Comparison of ENCODE assay signal across 8 cellular contexts in the genomic region with DNA sequence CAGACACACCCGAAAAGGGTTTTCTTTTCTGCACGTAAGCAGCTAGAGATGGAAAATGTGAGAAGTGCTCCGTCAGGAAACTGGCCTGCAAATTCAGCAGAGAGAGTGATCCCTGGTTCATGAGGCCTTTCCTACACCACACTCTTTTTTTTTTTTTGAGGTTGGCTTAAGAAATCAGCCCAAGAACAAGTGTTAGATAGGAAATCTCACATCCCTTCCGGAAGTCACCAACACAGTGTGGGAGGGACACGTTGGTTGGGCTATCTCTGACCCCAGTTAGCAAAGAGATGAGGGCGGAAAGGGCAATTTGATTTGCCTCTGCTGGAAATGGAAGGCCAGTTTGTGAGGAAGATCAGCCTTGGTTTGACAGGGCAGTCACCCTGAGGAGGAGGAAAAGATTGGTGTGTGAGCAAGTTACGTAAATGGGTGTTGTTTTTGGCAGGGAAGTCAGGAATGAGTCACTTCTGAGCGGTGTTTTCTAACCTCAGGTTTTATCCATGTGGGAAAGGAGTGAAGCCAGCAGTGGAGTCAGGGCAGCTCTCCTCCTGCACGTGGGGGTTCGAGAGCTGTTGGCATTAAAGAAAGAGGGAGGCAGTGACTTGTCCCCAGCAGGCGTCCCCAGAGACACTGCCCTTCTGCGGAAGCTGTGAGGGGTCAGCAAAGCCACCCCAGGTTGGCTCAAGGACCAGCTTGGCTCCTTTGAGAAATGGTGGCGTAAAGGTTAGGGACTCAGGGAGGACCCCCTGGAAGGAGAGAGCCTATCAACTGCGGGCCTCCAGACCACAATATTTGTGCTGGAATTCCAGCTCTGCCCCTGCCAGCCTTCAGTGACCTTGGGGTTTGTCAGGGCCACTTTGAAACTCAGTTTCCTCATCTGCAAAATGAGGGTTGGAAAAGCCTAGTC.
DNase-seq lines count a peak whose midpoint lies in the region; ATAC-seq, FAIRE-seq and TF ChIP-seq lines count a peak whose summit lies in the region.

No MANE protein-coding gene starts in this region.

- H3K27ac ChIP-seq in VCaP = peak overlapping the region; percentile 22; the same call in 1 of the 2 replicates
- H3K27ac ChIP-seq in pancreas = peak overlapping the region; percentile 85 to 96 (median 88)

- H3K4me3 ChIP-seq in fibroblast of mammary gland (ENCODE audit: control insufficient read depth, low read depth, low read length) = no peak overlapping the region
- H3K4me3 ChIP-seq in pancreas = no peak overlapping the region

- 31 to 34% methylated on average over 14 of the region's 14 CpGs for WGBS in pancreas, 2 donors

- H3K36me3 ChIP-seq in pancreas = no peaks in the 10 kb centered on the region

- TF ChIP-seq CTCF in VCaP (conservative IDR thresholded peaks at IDR 0.05) (no peak), fibroblast of mammary gland (conservative IDR thresholded peaks at IDR 0.05; ENCODE audit: control insufficient read depth, insufficient read depth, low read depth, low read length) (no peak), pancreas (IDR thresholded peaks at IDR 0.05) (no peak)

- H3K9me3 ChIP-seq in pancreas = no peaks in the 10 kb centered on the region

- DNase-seq in stimulated activated CD4-positive, alpha-beta T cell treated with anti-CD3 and anti-CD28 coated beads, Interleukin-15, amount 100 ng/mL, for 24 hours = peak; percentile 32
- no peak for DNase-seq in stimulated activated CD4-positive, alpha-beta T cell treated with anti-CD3 and anti-CD28 coated beads, Interleukin-2, amount 100 ng/mL, for 48 hours
- DNase-seq in fibroblast of mammary gland (ENCODE audit: low read depth) = peak; percentile 99
- peak in 4 of 6 donors; percentile 64 to 85 (median 82) for DNase-seq in pancreas
- DNase-seq in NCI-H2081 treated with DMSO at 0.1 percent for 48 hours (lab: John Stamatoyannopoulos, UW) = no peak
- no peak for DNase-seq in NCI-H1436 treated with DMSO at 0.1 percent for 48 hours (lab: John Stamatoyannopoulos, UW)

- peak; percentile 94 to 98 (median 95) for ATAC-seq in pancreas
- no peak for ATAC-seq in HG02798 (IDR thresholded peaks at IDR 0.05; ENCODE audit: poor library complexity, unreplicated experiment)

- H3K4me1 ChIP-seq in pancreas = peaks cover 19 to 39% (median 21%) of the 10 kb centered on the region in 3 donors

- H3K27me3 ChIP-seq in pancreas = no peaks in the 10 kb centered on the region

- intact Hi-C loops in pancreas (cut with DNase I) = no loop called here

- FAIRE-seq in pancreas (lab: Jason Lieb, UNC) = no peak

Comparison
In these comparisons a context has a peak if more than half of its experiments do, and no peak if none do; other contexts are left out.
1. DNase-seq: peak in stimulated activated CD4-positive, alpha-beta T cell treated with anti-CD3 and anti-CD28 coated beads, Interleukin-15, amount 100 ng/mL, for 24 hours (single experiment), fibroblast of mammary gland (single experiment) and pancreas (4 of 6); none in stimulated activated CD4-positive, alpha-beta T cell treated with anti-CD3 and anti-CD28 coated beads, Interleukin-2, amount 100 ng/mL, for 48 hours (0 of 2), NCI-H2081 treated with DMSO at 0.1 percent for 48 hours (single experiment) and NCI-H1436 treated with DMSO at 0.1 percent for 48 hours (single experiment).